Comparison of ENCODE assay signal across 1 cellular context in the genomic region with DNA sequence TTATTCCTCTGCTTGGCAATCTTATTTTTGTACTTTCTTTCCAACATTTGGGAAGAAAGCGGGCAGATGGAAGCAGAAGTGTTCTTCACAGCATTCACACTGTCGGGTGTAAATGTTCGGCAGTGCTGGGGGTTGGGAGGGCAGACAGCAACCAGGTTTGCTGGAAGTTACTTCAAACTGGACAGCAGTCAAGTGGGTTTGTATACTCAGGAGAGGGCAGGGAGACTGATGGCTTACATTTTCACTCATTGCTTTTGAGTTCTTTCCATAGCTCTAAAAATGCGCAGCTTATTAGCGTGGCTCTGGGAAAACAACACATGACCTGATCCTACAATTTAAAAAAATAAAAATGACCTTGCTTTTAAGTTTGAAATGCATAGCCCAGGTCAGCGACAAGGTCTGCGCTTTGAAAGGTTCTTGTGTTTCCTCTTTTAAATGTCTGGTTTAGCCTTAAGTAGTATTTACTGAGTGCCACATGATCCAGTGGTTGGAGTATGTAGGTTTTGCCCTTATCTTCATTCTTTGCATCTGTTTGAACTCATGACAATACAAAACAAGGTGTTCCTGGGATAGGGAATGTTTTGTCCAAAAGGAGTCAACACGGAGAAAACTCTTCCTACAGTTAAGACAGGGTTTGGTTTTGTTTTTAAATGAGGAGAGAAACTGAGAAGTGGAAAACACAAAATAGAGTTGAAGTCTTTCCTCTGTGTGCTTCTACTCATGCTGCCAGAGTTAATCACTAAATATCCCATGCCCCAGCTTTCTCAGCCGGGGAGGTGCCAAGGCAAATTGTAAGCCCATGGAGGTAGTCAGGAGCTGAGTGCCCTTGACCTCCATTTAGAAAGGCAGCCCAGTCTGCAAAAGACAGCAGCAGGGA.
A peak's percentile ranks its signal among the peaks of the same experiment; 100 is the strongest.
TF ChIP-seq lines count a peak whose summit lies in the region.

No MANE protein-coding gene starts in this region.

TF ChIP-seq in HepG2, 621 proteins besides CTCF, POLR2A, EP300 and RAD21 (continued from another document and continues in another):
- TF ChIP-seq, protein P1, sequence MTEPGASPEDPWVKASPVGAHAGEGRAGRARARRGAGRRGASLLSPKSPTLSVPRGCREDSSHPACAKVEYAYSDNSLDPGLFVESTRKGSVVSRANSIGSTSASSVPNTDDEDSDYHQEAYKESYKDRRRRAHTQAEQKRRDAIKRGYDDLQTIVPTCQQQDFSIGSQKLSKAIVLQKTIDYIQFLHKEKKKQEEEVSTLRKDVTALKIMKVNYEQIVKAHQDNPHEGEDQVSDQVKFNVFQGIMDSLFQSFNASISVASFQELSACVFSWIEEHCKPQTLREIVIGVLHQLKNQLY (CRISPR knock-in tag; IDR thresholded peaks at IDR 0.05) = peak; percentile 74; the same call in 1 of the 2 replicates
- TF ChIP-seq, protein P2, sequence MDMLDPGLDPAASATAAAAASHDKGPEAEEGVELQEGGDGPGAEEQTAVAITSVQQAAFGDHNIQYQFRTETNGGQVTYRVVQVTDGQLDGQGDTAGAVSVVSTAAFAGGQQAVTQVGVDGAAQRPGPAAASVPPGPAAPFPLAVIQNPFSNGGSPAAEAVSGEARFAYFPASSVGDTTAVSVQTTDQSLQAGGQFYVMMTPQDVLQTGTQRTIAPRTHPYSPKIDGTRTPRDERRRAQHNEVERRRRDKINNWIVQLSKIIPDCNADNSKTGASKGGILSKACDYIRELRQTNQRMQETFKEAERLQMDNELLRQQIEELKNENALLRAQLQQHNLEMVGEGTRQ (IDR thresholded peaks at IDR 0.05; ENCODE audit: low read depth, low read length) = no peak; the same call in 1 of the 2 replicates
- TF ChIP-seq, protein P2 (CRISPR knock-in tag; IDR thresholded peaks at IDR 0.05; ENCODE audit: borderline replicate concordance) = no peak
- TF ChIP-seq PAF1 (CRISPR knock-in tag; IDR thresholded peaks at IDR 0.05) (no peak), TGIF2 (CRISPR knock-in tag; IDR thresholded peaks at IDR 0.05) (no peak), XRCC5 (optimal IDR thresholded peaks at IDR 0.05; ENCODE audit: low read length) (no peak), ZC3H13 (CRISPR knock-in tag; IDR thresholded peaks at IDR 0.05) (peak; percentile 67; the same call in 1 of the 2 replicates), ZNF83 (CRISPR knock-in tag; IDR thresholded peaks at IDR 0.05; ENCODE audit: borderline replicate concordance) (no peak), ZNF614 (CRISPR knock-in tag; IDR thresholded peaks at IDR 0.05; ENCODE audit: borderline replicate concordance) (0 out of 2 replicates have a peak, but pooled peaks have one; percentile 48), SIX4 (CRISPR knock-in tag; IDR thresholded peaks at IDR 0.05) (peak; percentile 64; the same call in 1 of the 2 replicates), NKX3-1 (CRISPR knock-in tag; IDR thresholded peaks at IDR 0.05) (no peak; the same call in 1 of the 2 replicates), ETV6 (CRISPR knock-in tag; conservative IDR thresholded peaks at IDR 0.05) (no peak), ZNF569 (CRISPR knock-in tag; IDR thresholded peaks at IDR 0.05; ENCODE audit: borderline replicate concordance) (no peak), MTF2 (CRISPR knock-in tag; IDR thresholded peaks at IDR 0.05; ENCODE audit: borderline replicate concordance) (no peak), KMT2A (CRISPR knock-in tag; IDR thresholded peaks at IDR 0.05) (peak; percentile 55; the same call in 1 of the 2 replicates), NFKB2 (CRISPR knock-in tag; IDR thresholded peaks at IDR 0.05; ENCODE audit: borderline replicate concordance) (no peak), ZSCAN12 (CRISPR knock-in tag; IDR thresholded peaks at IDR 0.05) (0 out of 2 replicates have a peak, but pooled peaks have one; percentile 30), SIX1 (CRISPR knock-in tag; IDR thresholded peaks at IDR 0.05; ENCODE audit: borderline replicate concordance) (peak; percentile 26; the same call in 1 of the 2 replicates), RCOR2 (CRISPR knock-in tag; IDR thresholded peaks at IDR 0.05) (peak; percentile 29; the same call in 1 of the 2 replicates), TBX3 (IDR thresholded peaks at IDR 0.05; ENCODE audit: borderline replicate concordance) (no peak), BHLHE40 (IDR thresholded peaks at IDR 0.05; ENCODE audit: low read length) (no peak), MZF1 (CRISPR knock-in tag; IDR thresholded peaks at IDR 0.05; ENCODE audit: borderline replicate concordance) (no peak), MAF1 (CRISPR knock-in tag; IDR thresholded peaks at IDR 0.05; ENCODE audit: borderline replicate concordance) (no peak), GFI1 (CRISPR knock-in tag; IDR thresholded peaks at IDR 0.05; ENCODE audit: borderline replicate concordance) (peak; percentile 27; the same call in 1 of the 2 replicates), ZNF792 (CRISPR knock-in tag; IDR thresholded peaks at IDR 0.05) (no peak)
- TF ChIP-seq, protein P3, sequence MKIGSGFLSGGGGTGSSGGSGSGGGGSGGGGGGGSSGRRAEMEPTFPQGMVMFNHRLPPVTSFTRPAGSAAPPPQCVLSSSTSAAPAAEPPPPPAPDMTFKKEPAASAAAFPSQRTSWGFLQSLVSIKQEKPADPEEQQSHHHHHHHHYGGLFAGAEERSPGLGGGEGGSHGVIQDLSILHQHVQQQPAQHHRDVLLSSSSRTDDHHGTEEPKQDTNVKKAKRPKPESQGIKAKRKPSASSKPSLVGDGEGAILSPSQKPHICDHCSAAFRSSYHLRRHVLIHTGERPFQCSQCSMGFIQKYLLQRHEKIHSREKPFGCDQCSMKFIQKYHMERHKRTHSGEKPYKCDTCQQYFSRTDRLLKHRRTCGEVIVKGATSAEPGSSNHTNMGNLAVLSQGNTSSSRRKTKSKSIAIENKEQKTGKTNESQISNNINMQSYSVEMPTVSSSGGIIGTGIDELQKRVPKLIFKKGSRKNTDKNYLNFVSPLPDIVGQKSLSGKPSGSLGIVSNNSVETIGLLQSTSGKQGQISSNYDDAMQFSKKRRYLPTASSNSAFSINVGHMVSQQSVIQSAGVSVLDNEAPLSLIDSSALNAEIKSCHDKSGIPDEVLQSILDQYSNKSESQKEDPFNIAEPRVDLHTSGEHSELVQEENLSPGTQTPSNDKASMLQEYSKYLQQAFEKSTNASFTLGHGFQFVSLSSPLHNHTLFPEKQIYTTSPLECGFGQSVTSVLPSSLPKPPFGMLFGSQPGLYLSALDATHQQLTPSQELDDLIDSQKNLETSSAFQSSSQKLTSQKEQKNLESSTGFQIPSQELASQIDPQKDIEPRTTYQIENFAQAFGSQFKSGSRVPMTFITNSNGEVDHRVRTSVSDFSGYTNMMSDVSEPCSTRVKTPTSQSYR (CRISPR knock-in tag; IDR thresholded peaks at IDR 0.05; ENCODE audit: borderline replicate concordance) = peak; percentile 69
- TF ChIP-seq, protein P4, sequence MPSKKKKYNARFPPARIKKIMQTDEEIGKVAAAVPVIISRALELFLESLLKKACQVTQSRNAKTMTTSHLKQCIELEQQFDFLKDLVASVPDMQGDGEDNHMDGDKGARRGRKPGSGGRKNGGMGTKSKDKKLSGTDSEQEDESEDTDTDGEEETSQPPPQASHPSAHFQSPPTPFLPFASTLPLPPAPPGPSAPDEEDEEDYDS (CRISPR knock-in tag; IDR thresholded peaks at IDR 0.05) = peak; percentile 82
- TF ChIP-seq, protein P5, sequence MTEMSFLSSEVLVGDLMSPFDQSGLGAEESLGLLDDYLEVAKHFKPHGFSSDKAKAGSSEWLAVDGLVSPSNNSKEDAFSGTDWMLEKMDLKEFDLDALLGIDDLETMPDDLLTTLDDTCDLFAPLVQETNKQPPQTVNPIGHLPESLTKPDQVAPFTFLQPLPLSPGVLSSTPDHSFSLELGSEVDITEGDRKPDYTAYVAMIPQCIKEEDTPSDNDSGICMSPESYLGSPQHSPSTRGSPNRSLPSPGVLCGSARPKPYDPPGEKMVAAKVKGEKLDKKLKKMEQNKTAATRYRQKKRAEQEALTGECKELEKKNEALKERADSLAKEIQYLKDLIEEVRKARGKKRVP (CRISPR knock-in tag; IDR thresholded peaks at IDR 0.05) = no peak
- TF ChIP-seq, protein P6, sequence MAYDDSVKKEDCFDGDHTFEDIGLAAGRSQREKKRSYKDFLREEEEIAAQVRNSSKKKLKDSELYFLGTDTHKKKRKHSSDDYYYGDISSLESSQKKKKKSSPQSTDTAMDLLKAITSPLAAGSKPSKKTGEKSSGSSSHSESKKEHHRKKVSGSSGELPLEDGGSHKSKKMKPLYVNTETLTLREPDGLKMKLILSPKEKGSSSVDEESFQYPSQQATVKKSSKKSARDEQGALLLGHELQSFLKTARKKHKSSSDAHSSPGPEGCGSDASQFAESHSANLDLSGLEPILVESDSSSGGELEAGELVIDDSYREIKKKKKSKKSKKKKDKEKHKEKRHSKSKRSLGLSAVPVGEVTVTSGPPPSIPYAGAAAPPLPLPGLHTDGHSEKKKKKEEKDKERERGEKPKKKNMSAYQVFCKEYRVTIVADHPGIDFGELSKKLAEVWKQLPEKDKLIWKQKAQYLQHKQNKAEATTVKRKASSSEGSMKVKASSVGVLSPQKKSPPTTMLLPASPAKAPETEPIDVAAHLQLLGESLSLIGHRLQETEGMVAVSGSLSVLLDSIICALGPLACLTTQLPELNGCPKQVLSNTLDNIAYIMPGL (CRISPR knock-in tag; IDR thresholded peaks at IDR 0.05; ENCODE audit: borderline replicate concordance in 1 of 2, low read depth in 1 of 2) = no peak
- TF ChIP-seq, protein P7, sequence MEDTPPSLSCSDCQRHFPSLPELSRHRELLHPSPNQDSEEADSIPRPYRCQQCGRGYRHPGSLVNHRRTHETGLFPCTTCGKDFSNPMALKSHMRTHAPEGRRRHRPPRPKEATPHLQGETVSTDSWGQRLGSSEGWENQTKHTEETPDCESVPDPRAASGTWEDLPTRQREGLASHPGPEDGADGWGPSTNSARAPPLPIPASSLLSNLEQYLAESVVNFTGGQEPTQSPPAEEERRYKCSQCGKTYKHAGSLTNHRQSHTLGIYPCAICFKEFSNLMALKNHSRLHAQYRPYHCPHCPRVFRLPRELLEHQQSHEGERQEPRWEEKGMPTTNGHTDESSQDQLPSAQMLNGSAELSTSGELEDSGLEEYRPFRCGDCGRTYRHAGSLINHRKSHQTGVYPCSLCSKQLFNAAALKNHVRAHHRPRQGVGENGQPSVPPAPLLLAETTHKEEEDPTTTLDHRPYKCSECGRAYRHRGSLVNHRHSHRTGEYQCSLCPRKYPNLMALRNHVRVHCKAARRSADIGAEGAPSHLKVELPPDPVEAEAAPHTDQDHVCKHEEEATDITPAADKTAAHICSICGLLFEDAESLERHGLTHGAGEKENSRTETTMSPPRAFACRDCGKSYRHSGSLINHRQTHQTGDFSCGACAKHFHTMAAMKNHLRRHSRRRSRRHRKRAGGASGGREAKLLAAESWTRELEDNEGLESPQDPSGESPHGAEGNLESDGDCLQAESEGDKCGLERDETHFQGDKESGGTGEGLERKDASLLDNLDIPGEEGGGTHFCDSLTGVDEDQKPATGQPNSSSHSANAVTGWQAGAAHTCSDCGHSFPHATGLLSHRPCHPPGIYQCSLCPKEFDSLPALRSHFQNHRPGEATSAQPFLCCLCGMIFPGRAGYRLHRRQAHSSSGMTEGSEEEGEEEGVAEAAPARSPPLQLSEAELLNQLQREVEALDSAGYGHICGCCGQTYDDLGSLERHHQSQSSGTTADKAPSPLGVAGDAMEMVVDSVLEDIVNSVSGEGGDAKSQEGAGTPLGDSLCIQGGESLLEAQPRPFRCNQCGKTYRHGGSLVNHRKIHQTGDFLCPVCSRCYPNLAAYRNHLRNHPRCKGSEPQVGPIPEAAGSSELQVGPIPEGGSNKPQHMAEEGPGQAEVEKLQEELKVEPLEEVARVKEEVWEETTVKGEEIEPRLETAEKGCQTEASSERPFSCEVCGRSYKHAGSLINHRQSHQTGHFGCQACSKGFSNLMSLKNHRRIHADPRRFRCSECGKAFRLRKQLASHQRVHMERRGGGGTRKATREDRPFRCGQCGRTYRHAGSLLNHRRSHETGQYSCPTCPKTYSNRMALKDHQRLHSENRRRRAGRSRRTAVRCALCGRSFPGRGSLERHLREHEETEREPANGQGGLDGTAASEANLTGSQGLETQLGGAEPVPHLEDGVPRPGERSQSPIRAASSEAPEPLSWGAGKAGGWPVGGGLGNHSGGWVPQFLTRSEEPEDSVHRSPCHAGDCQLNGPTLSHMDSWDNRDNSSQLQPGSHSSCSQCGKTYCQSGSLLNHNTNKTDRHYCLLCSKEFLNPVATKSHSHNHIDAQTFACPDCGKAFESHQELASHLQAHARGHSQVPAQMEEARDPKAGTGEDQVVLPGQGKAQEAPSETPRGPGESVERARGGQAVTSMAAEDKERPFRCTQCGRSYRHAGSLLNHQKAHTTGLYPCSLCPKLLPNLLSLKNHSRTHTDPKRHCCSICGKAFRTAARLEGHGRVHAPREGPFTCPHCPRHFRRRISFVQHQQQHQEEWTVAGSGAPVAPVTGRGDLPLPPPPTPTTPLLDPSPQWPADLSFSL (CRISPR knock-in tag; IDR thresholded peaks at IDR 0.05) = no peak
- TF ChIP-seq, protein P8, sequence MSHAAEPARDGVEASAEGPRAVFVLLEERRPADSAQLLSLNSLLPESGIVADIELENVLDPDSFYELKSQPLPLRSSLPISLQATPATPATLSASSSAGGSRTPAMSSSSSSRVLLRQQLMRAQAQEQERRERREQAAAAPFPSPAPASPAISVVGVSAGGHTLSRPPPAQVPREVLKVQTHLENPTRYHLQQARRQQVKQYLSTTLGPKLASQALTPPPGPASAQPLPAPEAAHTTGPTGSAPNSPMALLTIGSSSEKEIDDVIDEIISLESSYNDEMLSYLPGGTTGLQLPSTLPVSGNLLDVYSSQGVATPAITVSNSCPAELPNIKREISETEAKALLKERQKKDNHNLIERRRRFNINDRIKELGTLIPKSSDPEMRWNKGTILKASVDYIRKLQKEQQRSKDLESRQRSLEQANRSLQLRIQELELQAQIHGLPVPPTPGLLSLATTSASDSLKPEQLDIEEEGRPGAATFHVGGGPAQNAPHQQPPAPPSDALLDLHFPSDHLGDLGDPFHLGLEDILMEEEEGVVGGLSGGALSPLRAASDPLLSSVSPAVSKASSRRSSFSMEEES (CRISPR knock-in tag; IDR thresholded peaks at IDR 0.05) = peak; percentile 98
- TF ChIP-seq, protein P9, sequence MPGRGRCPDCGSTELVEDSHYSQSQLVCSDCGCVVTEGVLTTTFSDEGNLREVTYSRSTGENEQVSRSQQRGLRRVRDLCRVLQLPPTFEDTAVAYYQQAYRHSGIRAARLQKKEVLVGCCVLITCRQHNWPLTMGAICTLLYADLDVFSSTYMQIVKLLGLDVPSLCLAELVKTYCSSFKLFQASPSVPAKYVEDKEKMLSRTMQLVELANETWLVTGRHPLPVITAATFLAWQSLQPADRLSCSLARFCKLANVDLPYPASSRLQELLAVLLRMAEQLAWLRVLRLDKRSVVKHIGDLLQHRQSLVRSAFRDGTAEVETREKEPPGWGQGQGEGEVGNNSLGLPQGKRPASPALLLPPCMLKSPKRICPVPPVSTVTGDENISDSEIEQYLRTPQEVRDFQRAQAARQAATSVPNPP (CRISPR knock-in tag; IDR thresholded peaks at IDR 0.05) = no peak
